Comparison of ENCODE assay signal across 8 cellular contexts in the genomic region with DNA sequence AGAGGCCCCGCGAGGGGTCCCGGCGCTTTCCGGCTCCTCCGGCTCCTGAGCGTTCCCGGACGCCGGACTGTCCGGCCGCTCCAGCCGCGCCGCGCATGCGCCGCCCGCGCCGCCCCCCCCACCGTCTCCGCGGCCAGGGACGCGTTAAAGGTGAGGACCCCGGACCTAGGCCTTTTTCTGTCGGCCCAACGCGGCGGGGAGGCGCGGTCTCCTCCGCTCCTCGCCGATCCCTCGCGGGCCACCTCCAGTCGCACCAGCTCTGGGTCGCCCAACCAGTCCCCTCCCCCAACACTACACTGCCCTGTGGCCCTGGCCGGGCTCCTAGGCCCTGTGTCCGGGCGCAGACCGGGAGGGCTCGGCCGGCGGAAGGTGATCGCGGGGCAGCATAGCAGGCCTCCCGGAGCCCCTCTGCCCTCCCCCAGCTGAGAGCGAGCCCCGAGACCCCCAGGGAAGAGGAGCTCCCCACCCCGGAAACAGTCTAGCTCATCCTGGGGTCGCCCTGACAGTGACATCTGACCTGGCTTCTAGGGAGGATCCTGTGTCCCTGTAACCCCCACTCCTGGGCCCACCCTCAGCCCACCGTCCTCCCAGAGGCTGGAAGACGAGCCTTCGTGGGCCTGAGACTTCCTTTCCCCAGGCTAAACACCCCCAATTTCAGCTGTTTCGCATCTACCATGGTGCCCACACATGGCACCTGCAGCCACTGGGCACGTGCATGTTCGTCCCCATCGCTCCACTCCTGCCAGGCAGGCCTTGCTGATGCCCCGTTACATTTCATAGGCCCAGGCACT.
DNase-seq lines count a peak whose midpoint lies in the region; ATAC-seq and TF ChIP-seq lines count a peak whose summit lies in the region.

No MANE protein-coding gene starts in this region.

- peak; percentile 47 for DNase-seq in AG10803 (ENCODE audit: low read depth)
- peak; percentile 33 for DNase-seq in NCI-H2171 treated with DMSO at 0.1 percent for 48 hours (lab: John Stamatoyannopoulos, UW)
- DNase-seq in astrocyte of the spinal cord (ENCODE audit: low read depth, low spot score) = peak; percentile 51
- DNase-seq in iPS DF 6.9 (ENCODE audit: low read depth, low spot score) = no peak
- DNase-seq in retina = peak; percentile 93
- no peak for DNase-seq in SIG-M5 (lab: John Stamatoyannopoulos, UW)

- H3K9me3 ChIP-seq in iPS DF 6.9 (ENCODE audit: control insufficient read depth, insufficient read depth, low read length) = no peaks in the 10 kb centered on the region

- ATAC-seq in HG02642 (IDR thresholded peaks at IDR 0.05; ENCODE audit: poor library complexity, unreplicated experiment) = peak; percentile 75

- peak; percentile 37 for TF ChIP-seq POLR2A in GM15510 (IDR thresholded peaks at IDR 0.05; ENCODE audit: borderline replicate concordance, extremely low read depth, insufficient read length)

- no peaks in the 10 kb centered on the region for H3K27me3 ChIP-seq in iPS DF 6.9 (ENCODE audit: control insufficient read depth, insufficient read depth, low read length)

- H3K4me3 ChIP-seq in AG10803 (ENCODE audit: low read length) = peak overlapping the region; percentile 91
- peak overlapping the region; percentile 95 for H3K4me3 ChIP-seq in astrocyte of the spinal cord (ENCODE audit: low read depth, low read length)
- peak overlapping the region; percentile 81 for H3K4me3 ChIP-seq in iPS DF 6.9 (ENCODE audit: low read length)

- no peak overlapping the region for H3K27ac ChIP-seq in iPS DF 6.9 (ENCODE audit: low read length)

- H3K4me1 ChIP-seq in iPS DF 6.9 (ENCODE audit: control insufficient read depth, insufficient read depth, low read length) = peaks cover 9% of the 10 kb centered on the region

- in situ Hi-C loops in astrocyte of the spinal cord (cut with HindIII; ENCODE audit: low sequenced_read_pairs) = no loop called here

- WGBS in iPS DF 6.9 (ENCODE audit: insufficient coverage, insufficient read length) = no CpG with 5 or more reads among the region's 62 CpGs

- H3K36me3 ChIP-seq in iPS DF 6.9 (ENCODE audit: control insufficient read depth, insufficient read depth, low read length) = peaks cover 6% of the 10 kb centered on the region; the same call in 1 of the 2 replicates

- TF ChIP-seq CTCF in AG10803 (conservative IDR thresholded peaks at IDR 0.05; ENCODE audit: low read length) (no peak), astrocyte of the spinal cord (IDR thresholded peaks at IDR 0.05; ENCODE audit: low read depth, low read length) (no peak)

Comparison
In these comparisons a context has a peak if more than half of its experiments do, and no peak if none do; other contexts are left out.
1. DNase-seq: peak in AG10803 (single experiment), NCI-H2171 treated with DMSO at 0.1 percent for 48 hours (single experiment), astrocyte of the spinal cord (single experiment) and retina (single experiment); none in iPS DF 6.9 (single experiment) and SIG-M5 (single experiment).
2. Peak in every context shown above with its lines, with median percentiles within 50 percentile points of each other: H3K4me3 ChIP-seq.